11 cellular contexts compared by ENCODE assay signal in the genomic region with DNA sequence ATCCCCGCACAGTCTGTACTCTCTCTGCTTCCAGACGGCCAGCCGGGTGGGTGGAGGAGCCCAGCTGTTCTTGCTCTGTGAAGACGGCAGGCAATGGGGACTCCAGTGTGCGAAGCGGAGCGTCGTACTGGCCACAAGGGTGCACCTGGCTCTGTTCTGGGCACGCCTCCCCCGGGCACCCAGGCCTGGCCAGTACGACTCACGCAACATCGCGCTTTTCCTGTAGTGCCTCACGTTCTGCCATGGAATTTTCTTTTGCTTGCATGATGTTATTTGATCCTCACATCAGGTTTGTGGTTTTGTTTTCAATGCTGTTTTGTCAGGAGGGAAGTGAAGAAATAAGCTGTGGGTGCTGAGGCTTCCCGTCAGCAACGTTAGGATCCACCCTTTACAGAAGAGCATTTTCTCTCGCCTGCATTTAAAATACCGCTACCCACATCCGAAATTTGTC.
DNase-seq lines count a peak whose midpoint lies in the region; ATAC-seq, FAIRE-seq and TF ChIP-seq lines count a peak whose summit lies in the region.
"Had no signal": no experiment of that assay in that cellular context is flagged by ENCODE, and none has a peak within 500 bp of the region (broad histone marks: within the 10 kb centered on the region; RNA-seq: fewer than 3 reads in every experiment).

No MANE protein-coding gene starts in this region.

- intact Hi-C loops in adrenal gland (cut with DNase I), result no loop called here

- H3K27ac Mint-ChIP-seq in astrocyte (ENCODE audit: unreplicated experiment) (no peak overlapping the region), neural progenitor cell (no peak overlapping the region)
- H3K27ac Mint-ChIP-seq: T-cell had no signal

- no peak overlapping the region for H3K9ac ChIP-seq in astrocyte (ENCODE audit: low read length)
- H3K9ac ChIP-seq in neural progenitor cell, result no peak overlapping the region

- no peaks in the 10 kb centered on the region for H4K20me1 ChIP-seq in astrocyte (ENCODE audit: insufficient read depth, low read length)
- H4K20me1 ChIP-seq in neural progenitor cell (ENCODE audit: low read depth), result no peaks in the 10 kb centered on the region

- no peak for TF ChIP-seq POLR2A in adrenal gland (IDR thresholded peaks at IDR 0.05)

- peak overlapping the region; percentile 81 for H2AFZ ChIP-seq in astrocyte (ENCODE audit: low read depth, low read length)
- H2AFZ ChIP-seq in neural progenitor cell (replicated peaks), result peak overlapping the region; percentile 9

- H3K4me1 ChIP-seq in astrocyte (ENCODE audit: insufficient read depth, low read length) (no peaks in the 10 kb centered on the region), neural progenitor cell (peaks cover 9% of the 10 kb centered on the region), adrenal gland (replicated peaks in 1 of 2) (no peaks in the 10 kb centered on the region)

- H3K36me3 ChIP-seq in astrocyte (ENCODE audit: insufficient read depth, low read length), result no peaks in the 10 kb centered on the region
- H3K36me3 ChIP-seq in neural progenitor cell, result no peaks in the 10 kb centered on the region
- H3K36me3 ChIP-seq in adrenal gland (replicated peaks in 1 of 2), result no peaks in the 10 kb centered on the region

- ATAC-seq in HG03521 (IDR thresholded peaks at IDR 0.05; ENCODE audit: unreplicated experiment), result no peak
- ATAC-seq in GM19035 (IDR thresholded peaks at IDR 0.05; ENCODE audit: unreplicated experiment), result no peak
- ATAC-seq: T-cell had no signal

- H3K27me3 ChIP-seq in astrocyte (ENCODE audit: insufficient read depth, low read length) (no peaks in the 10 kb centered on the region), neural progenitor cell (no peaks in the 10 kb centered on the region), adrenal gland (no peaks in the 10 kb centered on the region)

- no peak overlapping the region for H3K4me3 ChIP-seq in astrocyte (ENCODE audit: insufficient read depth, low read depth, low read length)
- no peak overlapping the region for H3K4me3 ChIP-seq in neural progenitor cell
- H3K4me3 ChIP-seq in adrenal gland, result no peak overlapping the region

- H3K36me3 Mint-ChIP-seq in astrocyte (ENCODE audit: low read depth, unreplicated experiment) (no peaks in the 10 kb centered on the region), neural progenitor cell (no peaks in the 10 kb centered on the region)
- H3K36me3 Mint-ChIP-seq: T-cell had no signal

- FAIRE-seq in astrocyte (lab: Jason Lieb, UNC), result no peak
- FAIRE-seq: endometrium had no signal

- no peaks in the 10 kb centered on the region for H3K27me3 Mint-ChIP-seq in astrocyte (ENCODE audit: low read depth, unreplicated experiment)
- peaks cover 5% of the 10 kb centered on the region for H3K27me3 Mint-ChIP-seq in neural progenitor cell (ENCODE audit: insufficient read depth, low read depth)
- H3K27me3 Mint-ChIP-seq: T-cell had no signal

- peak; percentile 91 for DNase-seq in GF-D8 (lab: John Stamatoyannopoulos, UW)
- peak; percentile 99 for DNase-seq in MV-4-11 (lab: John Stamatoyannopoulos, UW)
- DNase-seq in astrocyte (ENCODE audit: low read depth), result peak; percentile 4
- DNase-seq in neural progenitor cell (ENCODE audit: low spot score), result peak; percentile 12
- no peak for DNase-seq in activated naive CD4-positive, alpha-beta T cell treated with anti-CD3 and anti-CD28 coated beads, Interleukin-2, amount 50 U/mL, for 16 hours
- DNase-seq in adrenal gland, result no peak
- DNase-seq: DMS79 treated with DMSO at 0.1 percent for 48 hours had no signal

- 65 to 87% (median 75%) methylated on average over 18 to 20 of the region's 20 CpGs for WGBS in adrenal gland, 4 donors

- H3K4me2 ChIP-seq in astrocyte (ENCODE audit: low read length) (peak overlapping the region; percentile 68), neural progenitor cell (no peak overlapping the region)

- no peaks in the 10 kb centered on the region for H3K79me2 ChIP-seq in astrocyte (ENCODE audit: insufficient read depth, low read length)
- no peaks in the 10 kb centered on the region for H3K79me2 ChIP-seq in neural progenitor cell (ENCODE audit: low read depth)

- H3K9me3 ChIP-seq in astrocyte (ENCODE audit: insufficient read depth, low read depth, low read length) (no peaks in the 10 kb centered on the region), neural progenitor cell (ENCODE audit: low read depth) (no peaks in the 10 kb centered on the region), adrenal gland (replicated peaks in 1 of 3) (no peaks in the 10 kb centered on the region)

- H3K9me3 Mint-ChIP-seq in astrocyte (ENCODE audit: unreplicated experiment) (no peaks in the 10 kb centered on the region), neural progenitor cell (peaks cover 2% of the 10 kb centered on the region)

- peaks cover 3% of the 10 kb centered on the region for H3F3A ChIP-seq in neural progenitor cell (ENCODE audit: low read depth)

- H3K4me1 Mint-ChIP-seq in astrocyte (ENCODE audit: low read depth, unreplicated experiment) (peaks cover 16% of the 10 kb centered on the region), neural progenitor cell (peaks cover 3% of the 10 kb centered on the region)
- H3K4me1 Mint-ChIP-seq: T-cell had no signal

- H3K27ac ChIP-seq in astrocyte (ENCODE audit: low read depth, low read length) (no peak overlapping the region), neural progenitor cell (no peak overlapping the region), adrenal gland (no peak overlapping the region)

- TF ChIP-seq CTCF in astrocyte (IDR thresholded peaks at IDR 0.05; ENCODE audit: insufficient read depth, low read depth, low read length), result no peak
- no peak for TF ChIP-seq CTCF in neural progenitor cell (IDR thresholded peaks at IDR 0.05)
- no peak for TF ChIP-seq CTCF in adrenal gland (IDR thresholded peaks at IDR 0.05)

- no peak overlapping the region for H3K4me3 Mint-ChIP-seq in astrocyte (ENCODE audit: unreplicated experiment)
- H3K4me3 Mint-ChIP-seq in neural progenitor cell, result no peak overlapping the region
- H3K4me3 Mint-ChIP-seq: T-cell had no signal

Comparison
In these comparisons a context has a peak if more than half of its experiments do, and no peak if none do; other contexts are left out.
1. DNase-seq: peak in GF-D8 (single experiment), MV-4-11 (single experiment), astrocyte (single experiment) and neural progenitor cell (single experiment); none in activated naive CD4-positive, alpha-beta T cell treated with anti-CD3 and anti-CD28 coated beads, Interleukin-2, amount 50 U/mL, for 16 hours (single experiment) and adrenal gland (0 of 7).